ENCODE assay signal across 8 cellular contexts in genomic region chr3:39809995-39810595, GRCh38. TPM values are rescaled to one million over a fixed set of nuclear protein-coding genes. Genes with fewer than 3 reads are reported as not detected.
DNase-seq lines count a peak whose midpoint lies in the region; ATAC-seq and TF ChIP-seq lines count a peak whose summit lies in the region.

No MANE protein-coding gene starts in this region.

- no peaks in the 10 kb centered on the region for H3K36me3 ChIP-seq in endocrine pancreas (ENCODE audit: control insufficient read depth, insufficient read depth, low read length)
- no peaks in the 10 kb centered on the region for H3K36me3 ChIP-seq in brain microvascular endothelial cell (replicated peaks)

- peak overlapping the region; percentile 34 for H3K9ac ChIP-seq in endocrine pancreas (ENCODE audit: control insufficient read depth, insufficient read depth, low read length)

- H3K4me3 ChIP-seq in endocrine pancreas (ENCODE audit: control insufficient read depth, insufficient read depth, low read length) (no peak overlapping the region), brain microvascular endothelial cell (ENCODE audit: low read depth, low read length) (no peak overlapping the region)

- H3K27ac Mint-ChIP-seq in naive thymus-derived CD8-positive, alpha-beta T cell: no peak overlapping the region

- in situ Hi-C loops in KBM-7 (cut with MboI; ENCODE audit: low pct_unique_long_range_greater_than_20kb, low sequenced_read_pairs) (no loop called here), brain microvascular endothelial cell (cut with HindIII; ENCODE audit: low pct_ligation_motif_present, low sequenced_read_pairs) (no loop called here)

- H3K27me3 ChIP-seq in endocrine pancreas (ENCODE audit: control insufficient read depth, insufficient read depth, low read length) (no peaks in the 10 kb centered on the region), brain microvascular endothelial cell (replicated peaks) (peaks cover 40% of the 10 kb centered on the region)

- H3K4me1 Mint-ChIP-seq in naive thymus-derived CD8-positive, alpha-beta T cell: peaks cover 6 to 21% (median 16%) of the 10 kb centered on the region in 4 donors

- ATAC-seq in GM18907 (IDR thresholded peaks at IDR 0.05; ENCODE audit: unreplicated experiment): peak; percentile 22
- ATAC-seq in naive thymus-derived CD8-positive, alpha-beta T cell: no peak
- no peak for ATAC-seq in GM21576 (IDR thresholded peaks at IDR 0.05; ENCODE audit: unreplicated experiment)
- ATAC-seq in HG02981 (IDR thresholded peaks at IDR 0.05; ENCODE audit: unreplicated experiment): no peak
- no peak for ATAC-seq in HG03280 (IDR thresholded peaks at IDR 0.05; ENCODE audit: unreplicated experiment)

- peaks cover 0 to 18% (median 4%) of the 10 kb centered on the region in 3 donors for H3K36me3 Mint-ChIP-seq in naive thymus-derived CD8-positive, alpha-beta T cell

- H3K27ac ChIP-seq in brain microvascular endothelial cell: no peak overlapping the region

- POLR2A ChIA-PET in naive thymus-derived CD8-positive, alpha-beta T cell (lab: Charles Lee): no interaction called here

- peak; percentile 4 for DNase-seq in KBM-7
- no peak for DNase-seq in naive thymus-derived CD8-positive, alpha-beta T cell
- DNase-seq in brain microvascular endothelial cell: no peak

- H3K9me3 ChIP-seq in endocrine pancreas (ENCODE audit: control insufficient read depth, low read length): no peaks in the 10 kb centered on the region

- peak overlapping the region; percentile 20 to 82 (median 68) for H3K4me3 Mint-ChIP-seq in naive thymus-derived CD8-positive, alpha-beta T cell

- no peak for TF ChIP-seq CTCF in brain microvascular endothelial cell (IDR thresholded peaks at IDR 0.05; ENCODE audit: low read depth, low read length, missing control alignments)

- H3K9me3 Mint-ChIP-seq in naive thymus-derived CD8-positive, alpha-beta T cell: peaks cover 0 to 6% (median 0%) of the 10 kb centered on the region in 9 donors

- no peaks in the 10 kb centered on the region for H3K4me1 ChIP-seq in endocrine pancreas (ENCODE audit: control insufficient read depth, insufficient read depth, low read length)

- peaks cover 52 to 91% (median 54%) of the 10 kb centered on the region in 5 donors for H3K27me3 Mint-ChIP-seq in naive thymus-derived CD8-positive, alpha-beta T cell

RNA-seq across cellular contexts. Expression of gene MYRIP, which starts 0.7 kb away (rescaled TPM):
- total RNA-seq in naive thymus-derived CD8-positive, alpha-beta T cell: not detected
- under 1 TPM in 1 of 3 donors, not detected in 2; 0.08 TPM for polyA plus RNA-seq in naive thymus-derived CD8-positive, alpha-beta T cell
